Comparison of ENCODE assay signal across 8 cellular contexts in genomic region chr10:102627446-102628293, GRCh38. TPM values are rescaled to one million over a fixed set of nuclear protein-coding genes. Genes with fewer than 3 reads are reported as not detected.
DNase-seq lines count a peak whose midpoint lies in the region; ATAC-seq and TF ChIP-seq lines count a peak whose summit lies in the region.

No MANE protein-coding gene starts in this region.

- intact Hi-C loops in heart left ventricle (cut with DNase I), result no loop called here

- H3K9me3 Mint-ChIP-seq in activated CD8-positive, alpha-beta T cell treated with anti-CD3 and anti-CD28 coated beads, Interleukin-2, amount 10 ng/mL, durations not matched to agents 7 days and 5 days (ENCODE audit: insufficient read depth), result no peaks in the 10 kb centered on the region

- ATAC-seq in activated CD8-positive, alpha-beta T cell treated with anti-CD3 and anti-CD28 coated beads, Interleukin-2, amount 10 ng/mL, durations not matched to agents 7 days and 5 days, result no peak
- peak; percentile 14 to 64 (median 49) for ATAC-seq in heart left ventricle
- no peak for ATAC-seq in HG03520 (IDR thresholded peaks at IDR 0.05; ENCODE audit: unreplicated experiment)
- no peak for ATAC-seq in HG03442 (IDR thresholded peaks at IDR 0.05; ENCODE audit: unreplicated experiment)

- H3K4me3 ChIP-seq in heart left ventricle, result no peak overlapping the region

- H3K27ac Mint-ChIP-seq in activated CD8-positive, alpha-beta T cell treated with anti-CD3 and anti-CD28 coated beads, Interleukin-2, amount 10 ng/mL, durations not matched to agents 7 days and 5 days, result peak overlapping the region; percentile 63

- no peaks in the 10 kb centered on the region for H3K27me3 ChIP-seq in heart left ventricle

- no peak for TF ChIP-seq POLR2A in heart left ventricle (IDR thresholded peaks at IDR 0.05)

- H3K4me3 Mint-ChIP-seq in activated CD8-positive, alpha-beta T cell treated with anti-CD3 and anti-CD28 coated beads, Interleukin-2, amount 10 ng/mL, durations not matched to agents 7 days and 5 days, result no peak overlapping the region

- H3K36me3 ChIP-seq in heart left ventricle, result peaks cover 0 to 20% (median 8%) of the 10 kb centered on the region in 9 donors

- peak; percentile 80 for DNase-seq in EH (ENCODE audit: low read depth)
- DNase-seq in activated CD8-positive, alpha-beta T cell treated with anti-CD3 and anti-CD28 coated beads, Interleukin-2, amount 10 ng/mL, durations not matched to agents 7 days and 5 days, result no peak
- DNase-seq in heart left ventricle, result peak in 4 of 5 donors; percentile 57 to 71 (median 62)
- peak; percentile 53 for DNase-seq in putamen (ENCODE audit: low spot score)
- no peak for DNase-seq in GM10266 (ENCODE audit: extremely low spot score)
- no peak for DNase-seq in DMS 273 treated with DMSO at 0.1 percent for 48 hours (lab: John Stamatoyannopoulos, UW)

- H3K36me3 Mint-ChIP-seq in activated CD8-positive, alpha-beta T cell treated with anti-CD3 and anti-CD28 coated beads, Interleukin-2, amount 10 ng/mL, durations not matched to agents 7 days and 5 days (ENCODE audit: low read depth), result no peaks in the 10 kb centered on the region

- no peaks in the 10 kb centered on the region for H3K9me3 ChIP-seq in heart left ventricle

- no peak for TF ChIP-seq CTCF in heart left ventricle (IDR thresholded peaks at IDR 0.05)
- TF ChIP-seq CTCF in GM10266 (IDR thresholded peaks at IDR 0.05; ENCODE audit: control insufficient read depth, insufficient read depth, low read depth, missing control alignments), result no peak

- CTCF ChIA-PET in activated CD8-positive, alpha-beta T cell treated with anti-CD3 and anti-CD28 coated beads, Interleukin-2, amount 10 ng/mL, durations not matched to agents 7 days and 5 days (lab: Charles Lee), result interaction anchor here (1.7 kb wide), 1 partner anchor 13 kb away, joined by 5 read pairs; no protein-coding TSS in a partner anchor

- 27 to 44% (median 32%) methylated on average over 11 to 16 of the region's 16 CpGs for WGBS in heart left ventricle, 4 donors

- H3K27me3 Mint-ChIP-seq in activated CD8-positive, alpha-beta T cell treated with anti-CD3 and anti-CD28 coated beads, Interleukin-2, amount 10 ng/mL, durations not matched to agents 7 days and 5 days (ENCODE audit: low read depth), result no peaks in the 10 kb centered on the region

- H3K4me1 Mint-ChIP-seq in activated CD8-positive, alpha-beta T cell treated with anti-CD3 and anti-CD28 coated beads, Interleukin-2, amount 10 ng/mL, durations not matched to agents 7 days and 5 days (ENCODE audit: low read depth), result peaks cover 15% of the 10 kb centered on the region

- peaks cover 11 to 80% (median 66%) of the 10 kb centered on the region in 12 donors for H3K4me1 ChIP-seq in heart left ventricle

- POLR2A ChIA-PET in activated CD8-positive, alpha-beta T cell treated with anti-CD3 and anti-CD28 coated beads, Interleukin-2, amount 10 ng/mL, durations not matched to agents 7 days and 5 days (lab: Charles Lee), result interaction anchor here (0.9 kb wide), 1 partner anchor 15 kb away, joined by 3 read pairs; no protein-coding TSS in a partner anchor

- H3K27ac ChIP-seq in heart left ventricle, result peak overlapping the region; percentile 71 to 96 (median 86)

RNA-seq across cellular contexts. Expression of gene TRIM8, which starts 16.6 kb away (rescaled TPM):
- 10 to 100 TPM; 45.0 to 47.1 TPM for total RNA-seq in activated CD8-positive, alpha-beta T cell treated with anti-CD3 and anti-CD28 coated beads, Interleukin-2, amount 10 ng/mL, durations not matched to agents 7 days and 5 days
- total RNA-seq in heart left ventricle, result 100 to 1,000 TPM in 6 of 9 donors, 10 to 100 TPM in 3; 91.5 to 225 (median 107) TPM
- polyA plus RNA-seq in heart left ventricle, result 10 to 100 TPM; 38.9 to 94.6 TPM

Comparison
In these comparisons a context has a peak if more than half of its experiments do, and no peak if none do; other contexts are left out.
1. DNase-seq: peak in EH (single experiment), heart left ventricle (4 of 5) and putamen (single experiment); none in activated CD8-positive, alpha-beta T cell treated with anti-CD3 and anti-CD28 coated beads, Interleukin-2, amount 10 ng/mL, durations not matched to agents 7 days and 5 days (single experiment), GM10266 (single experiment) and DMS 273 treated with DMSO at 0.1 percent for 48 hours (single experiment).
2. ATAC-seq: peak in heart left ventricle (4 of 4); none in activated CD8-positive, alpha-beta T cell treated with anti-CD3 and anti-CD28 coated beads, Interleukin-2, amount 10 ng/mL, durations not matched to agents 7 days and 5 days (single experiment), HG03520 (single experiment) and HG03442 (single experiment).